8 cellular contexts compared by ENCODE assay signal in the genomic region with DNA sequence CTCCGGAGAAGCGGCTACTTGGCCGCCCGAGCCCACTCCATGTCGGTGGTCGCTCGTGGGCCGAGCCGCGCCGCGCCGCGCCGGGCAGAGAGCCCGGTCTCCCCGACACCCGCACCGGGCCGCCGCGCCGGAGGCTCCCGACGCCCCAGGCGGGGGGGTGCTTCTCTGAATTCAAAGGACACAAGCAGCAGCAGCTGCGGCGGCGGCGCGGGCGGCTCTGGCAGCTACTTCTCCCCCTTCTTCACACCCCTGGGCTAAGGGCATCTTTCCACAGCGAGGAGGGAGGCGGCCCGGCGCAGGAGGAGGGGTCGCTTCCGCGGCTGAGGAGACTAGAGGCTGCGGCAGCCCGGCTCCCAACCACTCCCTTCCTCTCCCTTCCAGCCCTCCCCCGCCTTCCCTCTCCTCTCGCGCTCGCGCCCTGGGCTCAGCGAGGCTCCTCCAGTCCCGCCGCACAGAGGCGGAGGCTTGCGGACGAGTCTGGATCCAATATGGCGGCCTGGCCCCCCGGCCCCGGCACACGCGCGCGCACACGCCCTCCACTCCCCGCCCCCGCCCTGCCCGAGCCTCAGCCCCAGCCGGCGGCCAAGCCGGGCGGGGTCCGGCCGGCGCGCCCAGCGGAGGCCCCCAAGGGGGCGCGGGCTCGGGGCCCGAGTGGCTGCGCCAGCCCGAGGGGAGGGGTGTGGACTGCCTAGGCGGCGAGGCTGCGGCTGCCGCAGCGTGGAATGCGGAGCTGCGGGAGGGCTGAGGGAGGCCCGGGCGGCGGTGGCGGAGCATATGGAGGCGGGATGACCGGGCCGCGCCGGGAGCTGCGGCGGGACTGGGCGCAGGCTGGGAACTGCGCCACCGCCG. TPM values are rescaled to one million over a fixed set of nuclear protein-coding genes. Genes with fewer than 3 reads are reported as not detected.
A peak's percentile ranks its signal among the peaks of the same experiment; 100 is the strongest.
DNase-seq lines count a peak whose midpoint lies in the region; ATAC-seq and TF ChIP-seq lines count a peak whose summit lies in the region.

A gene with protein sequence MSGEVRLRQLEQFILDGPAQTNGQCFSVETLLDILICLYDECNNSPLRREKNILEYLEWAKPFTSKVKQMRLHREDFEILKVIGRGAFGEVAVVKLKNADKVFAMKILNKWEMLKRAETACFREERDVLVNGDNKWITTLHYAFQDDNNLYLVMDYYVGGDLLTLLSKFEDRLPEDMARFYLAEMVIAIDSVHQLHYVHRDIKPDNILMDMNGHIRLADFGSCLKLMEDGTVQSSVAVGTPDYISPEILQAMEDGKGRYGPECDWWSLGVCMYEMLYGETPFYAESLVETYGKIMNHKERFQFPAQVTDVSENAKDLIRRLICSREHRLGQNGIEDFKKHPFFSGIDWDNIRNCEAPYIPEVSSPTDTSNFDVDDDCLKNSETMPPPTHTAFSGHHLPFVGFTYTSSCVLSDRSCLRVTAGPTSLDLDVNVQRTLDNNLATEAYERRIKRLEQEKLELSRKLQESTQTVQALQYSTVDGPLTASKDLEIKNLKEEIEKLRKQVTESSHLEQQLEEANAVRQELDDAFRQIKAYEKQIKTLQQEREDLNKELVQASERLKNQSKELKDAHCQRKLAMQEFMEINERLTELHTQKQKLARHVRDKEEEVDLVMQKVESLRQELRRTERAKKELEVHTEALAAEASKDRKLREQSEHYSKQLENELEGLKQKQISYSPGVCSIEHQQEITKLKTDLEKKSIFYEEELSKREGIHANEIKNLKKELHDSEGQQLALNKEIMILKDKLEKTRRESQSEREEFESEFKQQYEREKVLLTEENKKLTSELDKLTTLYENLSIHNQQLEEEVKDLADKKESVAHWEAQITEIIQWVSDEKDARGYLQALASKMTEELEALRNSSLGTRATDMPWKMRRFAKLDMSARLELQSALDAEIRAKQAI (N-terminal part only) (minus strand): TSS at position 490 of the 849 bp plus-strand sequence. CDS start 1,310 bp downstream, outside the sequence.

- H3K27me3 Mint-ChIP-seq in HFFc6 (ENCODE audit: insufficient read depth) (peaks cover 2% of the 10 kb centered on the region; the same call in 1 of the 2 replicates), endothelial cell (ENCODE audit: unreplicated experiment) (peaks cover 3% of the 10 kb centered on the region)
- peaks cover 53% of the 10 kb centered on the region for H3K27me3 Mint-ChIP-seq in activated CD4-positive, alpha-beta memory T cell treated with anti-CD3 and anti-CD28 coated beads, Interleukin-2, amount 10 ng/mL, durations not matched to agents 7 days and 5 days

- TF ChIP-seq CTCF in HFFc6 (IDR thresholded peaks at IDR 0.05) (no peak; the same call in 1 of the 2 replicates), endothelial cell (IDR thresholded peaks at IDR 0.05; ENCODE audit: unreplicated experiment) (no peak)

- H3K4me1 Mint-ChIP-seq in HFFc6 (ENCODE audit: low read depth): peaks cover 21% of the 10 kb centered on the region
- H3K4me1 Mint-ChIP-seq in activated CD4-positive, alpha-beta memory T cell treated with anti-CD3 and anti-CD28 coated beads, Interleukin-2, amount 10 ng/mL, durations not matched to agents 7 days and 5 days: peaks cover 27% of the 10 kb centered on the region
- H3K4me1 Mint-ChIP-seq in endothelial cell (ENCODE audit: unreplicated experiment): peaks cover 9% of the 10 kb centered on the region

- H3K9me3 Mint-ChIP-seq in HFFc6 (no peaks in the 10 kb centered on the region), endothelial cell (ENCODE audit: unreplicated experiment) (no peaks in the 10 kb centered on the region)
- no peaks in the 10 kb centered on the region for H3K9me3 Mint-ChIP-seq in activated CD4-positive, alpha-beta memory T cell treated with anti-CD3 and anti-CD28 coated beads, Interleukin-2, amount 10 ng/mL, durations not matched to agents 7 days and 5 days

- peak; percentile 89 for DNase-seq in DMS153 (lab: John Stamatoyannopoulos, UW)
- DNase-seq in HFFc6: peak; percentile 82
- DNase-seq in NCI-H2227 treated with DMSO at 0.1 percent for 48 hours (lab: John Stamatoyannopoulos, UW): peak; percentile 86
- DNase-seq in activated CD4-positive, alpha-beta memory T cell treated with anti-CD3 and anti-CD28 coated beads, Interleukin-2, amount 10 ng/mL, durations not matched to agents 7 days and 5 days: peak; percentile 41
- DNase-seq in endothelial cell (ENCODE audit: low spot score): peak; percentile 87
- peak; percentile 75 for DNase-seq in medulla oblongata (ENCODE audit: extremely low spot score)
- DNase-seq in stimulated activated CD8-positive, alpha-beta memory T cell treated with anti-CD3 and anti-CD28 coated beads, Interleukin-4, amount 100 ng/mL, for 48 hours: peak; percentile 59

- POLR2A ChIA-PET in activated CD4-positive, alpha-beta memory T cell treated with anti-CD3 and anti-CD28 coated beads, Interleukin-2, amount 10 ng/mL, durations not matched to agents 7 days and 5 days (lab: Charles Lee): interaction anchor here (0.6 to 1.4 kb wide), 2 partner anchors 14 to 848 kb away, joined by 3 read pairs; no protein-coding TSS in a partner anchor

- CTCF ChIA-PET in activated CD4-positive, alpha-beta memory T cell treated with anti-CD3 and anti-CD28 coated beads, Interleukin-2, amount 10 ng/mL, durations not matched to agents 7 days and 5 days (lab: Charles Lee): no interaction called here

- peaks cover 11% of the 10 kb centered on the region; the same call in 1 of the 2 replicates for H3K36me3 Mint-ChIP-seq in HFFc6 (ENCODE audit: low read depth)
- H3K36me3 Mint-ChIP-seq in activated CD4-positive, alpha-beta memory T cell treated with anti-CD3 and anti-CD28 coated beads, Interleukin-2, amount 10 ng/mL, durations not matched to agents 7 days and 5 days (ENCODE audit: low read depth): no peaks in the 10 kb centered on the region
- H3K36me3 Mint-ChIP-seq in endothelial cell (ENCODE audit: low read depth, unreplicated experiment): peaks cover 4% of the 10 kb centered on the region

- ATAC-seq in HG02970 (IDR thresholded peaks at IDR 0.05; ENCODE audit: low FRiP score, unreplicated experiment): no peak

- peak within 1 kb of the TSS; percentile 99 for H3K4me3 Mint-ChIP-seq in HFFc6
- peak within 1 kb of the TSS; percentile 77 for H3K4me3 Mint-ChIP-seq in activated CD4-positive, alpha-beta memory T cell treated with anti-CD3 and anti-CD28 coated beads, Interleukin-2, amount 10 ng/mL, durations not matched to agents 7 days and 5 days
- peak within 1 kb of the TSS; percentile 98 for H3K4me3 Mint-ChIP-seq in endothelial cell (ENCODE audit: unreplicated experiment)

- peak within 1 kb of the TSS; percentile 94 for H3K27ac Mint-ChIP-seq in HFFc6
- H3K27ac Mint-ChIP-seq in activated CD4-positive, alpha-beta memory T cell treated with anti-CD3 and anti-CD28 coated beads, Interleukin-2, amount 10 ng/mL, durations not matched to agents 7 days and 5 days: no peak within 1 kb of the TSS
- peak within 1 kb of the TSS; percentile 92 for H3K27ac Mint-ChIP-seq in endothelial cell (ENCODE audit: unreplicated experiment)

RNA-seq across cellular contexts. Expression of the gene that starts here (rescaled TPM):
- total RNA-seq in HFFc6 (2021; fragmentation: NEBNext Ultra II Directional; extraction: Animal tissue kit (Norgen Biotek cat#: 25700)): 10 to 100 TPM; 32.8 to 37.8 (median 35.8) TPM
- total RNA-seq in activated CD4-positive, alpha-beta memory T cell treated with anti-CD3 and anti-CD28 coated beads, Interleukin-2, amount 10 ng/mL, durations not matched to agents 7 days and 5 days: 1 to 10 TPM; 3.1 TPM
- total RNA-seq in endothelial cell (ENCODE audit: unreplicated experiment): 41.4 TPM

Comparison
In these comparisons a context has a peak if more than half of its experiments do, and no peak if none do; other contexts are left out.
1. RNA of the gene that starts here (total RNA-seq): 41.4 TPM in endothelial cell (single experiment) and 32.8 to 37.8 TPM in HFFc6; 3.1 TPM in activated CD4-positive, alpha-beta memory T cell treated with anti-CD3 and anti-CD28 coated beads, Interleukin-2, amount 10 ng/mL, durations not matched to agents 7 days and 5 days; every median in the first group is over 4 times any median in the second.
2. Peak in every context shown above with its lines, with median percentiles within 50 percentile points of each other: DNase-seq and H3K4me3 Mint-ChIP-seq.